ENCODE assay signal across 21 cellular contexts in genomic region chr3:143784446-143784845, GRCh38.
"Had no signal": no experiment of that assay in that cellular context is flagged by ENCODE, and none has a peak within 500 bp of the region (broad histone marks: within the 10 kb centered on the region; RNA-seq: fewer than 3 reads in every experiment).

No MANE protein-coding gene starts in this region.

- ATAC-seq: left colon; mucosa of descending colon; naive thymus-derived CD8-positive, alpha-beta T cell; psoas muscle; right lobe of liver; stimulated activated naive B cell treated with anti-CD40 and anti-IgM and Interleukin-4, amounts not matched to agents 10 μg/mL and 1 μg/mL and 100 μg/mL, for 72 hours; stimulated activated naive CD8-positive, alpha-beta T cell treated with anti-CD3 and anti-CD28 coated beads, Interleukin-15, amount 100 ng/mL, for 72 hours had no signal

- H3K27ac ChIP-seq: colonic mucosa, hepatocyte, neutrophil, psoas muscle, right lobe of liver, spleen, thoracic aorta, transverse colon had no signal

- H3K4me2 ChIP-seq: hepatocyte had no signal

- FAIRE-seq: kidney had no signal

- H3K4me1 ChIP-seq: colonic mucosa, psoas muscle, right lobe of liver had no signal

- H3K9me3 ChIP-seq: colonic mucosa, mucosa of descending colon, neutrophil, psoas muscle, right lobe of liver, spleen, thoracic aorta, transverse colon had no signal

- H2AFZ ChIP-seq: hepatocyte had no signal

- DNase-seq: colonic mucosa; dermis blood vessel endothelial cell; erythroblast; foreskin melanocyte; head of caudate nucleus; kidney; left colon; mucosa of descending colon; naive thymus-derived CD8-positive, alpha-beta T cell; psoas muscle; retina; right lobe of liver; spleen; stimulated activated CD4-positive, alpha-beta T cell treated with anti-CD3 and anti-CD28 coated beads, Interleukin-2, amount 100 ng/mL, for 24 hours; stimulated activated CD4-positive, alpha-beta T cell treated with anti-CD3 and anti-CD28 coated beads, Interleukin-4, amount 100 ng/mL, for 4 hours; stimulated activated naive B cell treated with anti-CD40 and anti-IgM and Interleukin-4, amounts not matched to agents 10 μg/mL and 1 μg/mL and 100 μg/mL, for 72 hours; stimulated activated naive CD8-positive, alpha-beta T cell treated with anti-CD3 and anti-CD28 coated beads, Interleukin-15, amount 100 ng/mL, for 72 hours; transverse colon had no signal

- H3K79me2 ChIP-seq: hepatocyte had no signal

- H3K36me3 ChIP-seq: colonic mucosa, neutrophil, right lobe of liver, spleen, thoracic aorta, transverse colon had no signal

- H3K27me3 ChIP-seq: colonic mucosa, hepatocyte, neutrophil, right lobe of liver, spleen, transverse colon had no signal

- H3K4me3 ChIP-seq: colonic mucosa, hepatocyte, mucosa of descending colon, psoas muscle, right lobe of liver, spleen, thoracic aorta, transverse colon had no signal
